Comparison of ENCODE assay signal across 1 cellular context in the genomic region with DNA sequence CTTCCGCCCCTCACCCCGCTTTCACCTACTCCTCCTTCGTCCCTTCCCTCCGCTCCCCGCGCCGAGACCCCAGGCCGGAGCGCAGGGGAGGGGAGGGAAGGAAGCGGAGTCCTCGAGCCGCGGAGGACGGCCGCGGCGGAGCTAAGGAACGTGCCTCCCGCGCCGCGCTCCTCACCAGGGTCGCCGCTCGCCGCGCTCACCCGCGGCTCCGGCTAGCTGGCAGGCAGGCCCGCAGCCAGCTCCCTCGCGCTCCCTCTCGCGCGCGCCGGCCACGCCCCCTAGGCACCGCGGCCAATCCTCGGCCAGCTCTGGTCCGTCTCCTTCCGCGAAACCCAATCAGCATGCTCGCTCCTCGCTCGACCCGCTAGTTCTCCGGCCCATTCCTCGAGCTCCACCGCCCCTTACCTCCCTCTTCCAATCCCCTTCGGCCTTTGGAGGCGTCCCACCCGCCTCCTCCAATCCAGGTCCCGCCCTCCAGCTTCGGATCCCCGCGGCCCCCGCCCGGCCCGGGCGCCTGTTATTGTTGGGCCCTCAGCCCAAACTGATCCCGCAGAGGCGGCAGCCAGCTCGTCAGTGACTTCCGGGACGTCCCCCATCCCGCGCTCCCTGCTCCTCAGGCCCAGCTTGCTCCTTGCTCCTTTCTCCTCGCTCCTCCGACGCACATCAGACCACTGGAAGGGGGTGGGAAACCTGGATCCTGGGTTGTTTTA.
TF ChIP-seq lines count a peak whose summit lies in the region.

A gene with protein sequence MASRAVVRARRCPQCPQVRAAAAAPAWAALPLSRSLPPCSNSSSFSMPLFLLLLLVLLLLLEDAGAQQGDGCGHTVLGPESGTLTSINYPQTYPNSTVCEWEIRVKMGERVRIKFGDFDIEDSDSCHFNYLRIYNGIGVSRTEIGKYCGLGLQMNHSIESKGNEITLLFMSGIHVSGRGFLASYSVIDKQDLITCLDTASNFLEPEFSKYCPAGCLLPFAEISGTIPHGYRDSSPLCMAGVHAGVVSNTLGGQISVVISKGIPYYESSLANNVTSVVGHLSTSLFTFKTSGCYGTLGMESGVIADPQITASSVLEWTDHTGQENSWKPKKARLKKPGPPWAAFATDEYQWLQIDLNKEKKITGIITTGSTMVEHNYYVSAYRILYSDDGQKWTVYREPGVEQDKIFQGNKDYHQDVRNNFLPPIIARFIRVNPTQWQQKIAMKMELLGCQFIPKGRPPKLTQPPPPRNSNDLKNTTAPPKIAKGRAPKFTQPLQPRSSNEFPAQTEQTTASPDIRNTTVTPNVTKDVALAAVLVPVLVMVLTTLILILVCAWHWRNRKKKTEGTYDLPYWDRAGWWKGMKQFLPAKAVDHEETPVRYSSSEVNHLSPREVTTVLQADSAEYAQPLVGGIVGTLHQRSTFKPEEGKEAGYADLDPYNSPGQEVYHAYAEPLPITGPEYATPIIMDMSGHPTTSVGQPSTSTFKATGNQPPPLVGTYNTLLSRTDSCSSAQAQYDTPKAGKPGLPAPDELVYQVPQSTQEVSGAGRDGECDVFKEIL (minus strand): TSS at position 231 of the 710 bp plus-strand sequence. CDS start 369 bp downstream, outside the sequence.

TF ChIP-seq in GM12878, 131 proteins besides CTCF, POLR2A, EP300 and RAD21 (continued from another document):
- TF ChIP-seq NBN (IDR thresholded peaks at IDR 0.05): 0 out of 2 replicates have a peak, but pooled peaks have one; percentile 20
- 0 out of 2 replicates have a peak, but pooled peaks have one; percentile 4 for TF ChIP-seq NR2F1 (conservative IDR thresholded peaks at IDR 0.05)
- TF ChIP-seq, protein P1, sequence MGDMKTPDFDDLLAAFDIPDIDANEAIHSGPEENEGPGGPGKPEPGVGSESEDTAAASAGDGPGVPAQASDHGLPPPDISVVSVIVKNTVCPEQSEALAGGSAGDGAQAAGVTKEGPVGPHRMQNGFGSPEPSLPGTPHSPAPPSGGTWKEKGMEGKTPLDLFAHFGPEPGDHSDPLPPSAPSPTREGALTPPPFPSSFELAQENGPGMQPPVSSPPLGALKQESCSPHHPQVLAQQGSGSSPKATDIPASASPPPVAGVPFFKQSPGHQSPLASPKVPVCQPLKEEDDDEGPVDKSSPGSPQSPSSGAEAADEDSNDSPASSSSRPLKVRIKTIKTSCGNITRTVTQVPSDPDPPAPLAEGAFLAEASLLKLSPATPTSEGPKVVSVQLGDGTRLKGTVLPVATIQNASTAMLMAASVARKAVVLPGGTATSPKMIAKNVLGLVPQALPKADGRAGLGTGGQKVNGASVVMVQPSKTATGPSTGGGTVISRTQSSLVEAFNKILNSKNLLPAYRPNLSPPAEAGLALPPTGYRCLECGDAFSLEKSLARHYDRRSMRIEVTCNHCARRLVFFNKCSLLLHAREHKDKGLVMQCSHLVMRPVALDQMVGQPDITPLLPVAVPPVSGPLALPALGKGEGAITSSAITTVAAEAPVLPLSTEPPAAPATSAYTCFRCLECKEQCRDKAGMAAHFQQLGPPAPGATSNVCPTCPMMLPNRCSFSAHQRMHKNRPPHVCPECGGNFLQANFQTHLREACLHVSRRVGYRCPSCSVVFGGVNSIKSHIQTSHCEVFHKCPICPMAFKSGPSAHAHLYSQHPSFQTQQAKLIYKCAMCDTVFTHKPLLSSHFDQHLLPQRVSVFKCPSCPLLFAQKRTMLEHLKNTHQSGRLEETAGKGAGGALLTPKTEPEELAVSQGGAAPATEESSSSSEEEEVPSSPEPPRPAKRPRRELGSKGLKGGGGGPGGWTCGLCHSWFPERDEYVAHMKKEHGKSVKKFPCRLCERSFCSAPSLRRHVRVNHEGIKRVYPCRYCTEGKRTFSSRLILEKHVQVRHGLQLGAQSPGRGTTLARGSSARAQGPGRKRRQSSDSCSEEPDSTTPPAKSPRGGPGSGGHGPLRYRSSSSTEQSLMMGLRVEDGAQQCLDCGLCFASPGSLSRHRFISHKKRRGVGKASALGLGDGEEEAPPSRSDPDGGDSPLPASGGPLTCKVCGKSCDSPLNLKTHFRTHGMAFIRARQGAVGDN (IDR thresholded peaks at IDR 0.05): peak; percentile 68; the same call in 1 of the 2 replicates
- TF ChIP-seq POU2F2 (IDR thresholded peaks at IDR 0.05; ENCODE audit: borderline replicate concordance, low read depth, low read length): peak; percentile 38; the same call in 1 of the 3 replicates
- TF ChIP-seq TAF1 (IDR thresholded peaks at IDR 0.05; ENCODE audit: borderline replicate concordance, low read depth, low read length): peak; percentile 81; the same call in 1 of the 2 replicates
- peak; percentile 84 for TF ChIP-seq POLR2AphosphoS5 (IDR thresholded peaks at IDR 0.05; ENCODE audit: low read length)
- no peak; the same call in 1 of the 2 replicates for TF ChIP-seq NFYA (IDR thresholded peaks at IDR 0.05; ENCODE audit: borderline replicate concordance, low read depth, low read length)
- no peak for TF ChIP-seq HCFC1 (IDR thresholded peaks at IDR 0.05; ENCODE audit: low read length)
- TF ChIP-seq IRF3 (IDR thresholded peaks at IDR 0.05): peak; percentile 69
- TF ChIP-seq CHD2 (IDR thresholded peaks at IDR 0.05; ENCODE audit: borderline replicate concordance, low read depth, low read length): peak; percentile 87
- TF ChIP-seq LARP7 (IDR thresholded peaks at IDR 0.05): peak; percentile 93
- peak in 1 of 2 experiments; percentile 27; a peak in 1 of 3 replicates for TF ChIP-seq EGR1 (IDR thresholded peaks at IDR 0.05; ENCODE audit: borderline replicate concordance in 1 of 2, low read depth in 2 of 2, low read length in 2 of 2)
- TF ChIP-seq BHLHE40 (IDR thresholded peaks at IDR 0.05; ENCODE audit: borderline replicate concordance in 1 of 2, low read depth in 2 of 2, low read length in 1 of 2): peak in 1 of 2 experiments; percentile 66; a peak in 1 of 4 replicates
- TF ChIP-seq TCF7 (IDR thresholded peaks at IDR 0.05; ENCODE audit: borderline replicate concordance): no peak
- peak; percentile 47; the same call in 1 of the 2 replicates for TF ChIP-seq CREB1 (IDR thresholded peaks at IDR 0.05; ENCODE audit: low read depth)
- peak; percentile 93 for TF ChIP-seq GATAD2B (conservative IDR thresholded peaks at IDR 0.05; ENCODE audit: low read depth)
- TF ChIP-seq YY1 (IDR thresholded peaks at IDR 0.05; ENCODE audit: low read depth, low read length): peak; percentile 21; the same call in 1 of the 2 replicates
- TF ChIP-seq BACH1 (IDR thresholded peaks at IDR 0.05; ENCODE audit: borderline replicate concordance): peak; percentile 68; the same call in 1 of the 2 replicates
- TF ChIP-seq CEBPZ (IDR thresholded peaks at IDR 0.05; ENCODE audit: low read depth, low read length): peak; percentile 66; the same call in 1 of the 2 replicates
- no peak for TF ChIP-seq SMAD5 (IDR thresholded peaks at IDR 0.05; ENCODE audit: low read depth)
- peak; percentile 45 for TF ChIP-seq FOS (IDR thresholded peaks at IDR 0.05; ENCODE audit: borderline replicate concordance, extremely low read depth, insufficient read length)
- peak; percentile 74 for TF ChIP-seq DPF2 (IDR thresholded peaks at IDR 0.05)
- peak; percentile 64; the same call in 1 of the 2 replicates for TF ChIP-seq IKZF1 (conservative IDR thresholded peaks at IDR 0.05)
- TF ChIP-seq RFX5 (IDR thresholded peaks at IDR 0.05; ENCODE audit: low read depth, low read length): peak; percentile 87
- TF ChIP-seq HDAC6 (IDR thresholded peaks at IDR 0.05; ENCODE audit: unreplicated experiment): peak; percentile 16
- peak; percentile 96 for TF ChIP-seq HDGF (IDR thresholded peaks at IDR 0.05)
- TF ChIP-seq, protein P2, sequence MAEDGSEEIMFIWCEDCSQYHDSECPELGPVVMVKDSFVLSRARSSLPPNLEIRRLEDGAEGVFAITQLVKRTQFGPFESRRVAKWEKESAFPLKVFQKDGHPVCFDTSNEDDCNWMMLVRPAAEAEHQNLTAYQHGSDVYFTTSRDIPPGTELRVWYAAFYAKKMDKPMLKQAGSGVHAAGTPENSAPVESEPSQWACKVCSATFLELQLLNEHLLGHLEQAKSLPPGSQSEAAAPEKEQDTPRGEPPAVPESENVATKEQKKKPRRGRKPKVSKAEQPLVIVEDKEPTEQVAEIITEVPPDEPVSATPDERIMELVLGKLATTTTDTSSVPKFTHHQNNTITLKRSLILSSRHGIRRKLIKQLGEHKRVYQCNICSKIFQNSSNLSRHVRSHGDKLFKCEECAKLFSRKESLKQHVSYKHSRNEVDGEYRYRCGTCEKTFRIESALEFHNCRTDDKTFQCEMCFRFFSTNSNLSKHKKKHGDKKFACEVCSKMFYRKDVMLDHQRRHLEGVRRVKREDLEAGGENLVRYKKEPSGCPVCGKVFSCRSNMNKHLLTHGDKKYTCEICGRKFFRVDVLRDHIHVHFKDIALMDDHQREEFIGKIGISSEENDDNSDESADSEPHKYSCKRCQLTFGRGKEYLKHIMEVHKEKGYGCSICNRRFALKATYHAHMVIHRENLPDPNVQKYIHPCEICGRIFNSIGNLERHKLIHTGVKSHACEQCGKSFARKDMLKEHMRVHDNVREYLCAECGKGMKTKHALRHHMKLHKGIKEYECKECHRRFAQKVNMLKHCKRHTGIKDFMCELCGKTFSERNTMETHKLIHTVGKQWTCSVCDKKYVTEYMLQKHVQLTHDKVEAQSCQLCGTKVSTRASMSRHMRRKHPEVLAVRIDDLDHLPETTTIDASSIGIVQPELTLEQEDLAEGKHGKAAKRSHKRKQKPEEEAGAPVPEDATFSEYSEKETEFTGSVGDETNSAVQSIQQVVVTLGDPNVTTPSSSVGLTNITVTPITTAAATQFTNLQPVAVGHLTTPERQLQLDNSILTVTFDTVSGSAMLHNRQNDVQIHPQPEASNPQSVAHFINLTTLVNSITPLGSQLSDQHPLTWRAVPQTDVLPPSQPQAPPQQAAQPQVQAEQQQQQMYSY (CRISPR knock-in tag; IDR thresholded peaks at IDR 0.05): no peak
- 0 out of 2 replicates have a peak, but pooled peaks have one; percentile 0 for TF ChIP-seq BCLAF1 (IDR thresholded peaks at IDR 0.05)
- TF ChIP-seq, protein P3, sequence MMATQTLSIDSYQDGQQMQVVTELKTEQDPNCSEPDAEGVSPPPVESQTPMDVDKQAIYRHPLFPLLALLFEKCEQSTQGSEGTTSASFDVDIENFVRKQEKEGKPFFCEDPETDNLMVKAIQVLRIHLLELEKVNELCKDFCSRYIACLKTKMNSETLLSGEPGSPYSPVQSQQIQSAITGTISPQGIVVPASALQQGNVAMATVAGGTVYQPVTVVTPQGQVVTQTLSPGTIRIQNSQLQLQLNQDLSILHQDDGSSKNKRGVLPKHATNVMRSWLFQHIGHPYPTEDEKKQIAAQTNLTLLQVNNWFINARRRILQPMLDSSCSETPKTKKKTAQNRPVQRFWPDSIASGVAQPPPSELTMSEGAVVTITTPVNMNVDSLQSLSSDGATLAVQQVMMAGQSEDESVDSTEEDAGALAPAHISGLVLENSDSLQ (IDR thresholded peaks at IDR 0.05): peak; percentile 75
